In the genomic region with DNA sequence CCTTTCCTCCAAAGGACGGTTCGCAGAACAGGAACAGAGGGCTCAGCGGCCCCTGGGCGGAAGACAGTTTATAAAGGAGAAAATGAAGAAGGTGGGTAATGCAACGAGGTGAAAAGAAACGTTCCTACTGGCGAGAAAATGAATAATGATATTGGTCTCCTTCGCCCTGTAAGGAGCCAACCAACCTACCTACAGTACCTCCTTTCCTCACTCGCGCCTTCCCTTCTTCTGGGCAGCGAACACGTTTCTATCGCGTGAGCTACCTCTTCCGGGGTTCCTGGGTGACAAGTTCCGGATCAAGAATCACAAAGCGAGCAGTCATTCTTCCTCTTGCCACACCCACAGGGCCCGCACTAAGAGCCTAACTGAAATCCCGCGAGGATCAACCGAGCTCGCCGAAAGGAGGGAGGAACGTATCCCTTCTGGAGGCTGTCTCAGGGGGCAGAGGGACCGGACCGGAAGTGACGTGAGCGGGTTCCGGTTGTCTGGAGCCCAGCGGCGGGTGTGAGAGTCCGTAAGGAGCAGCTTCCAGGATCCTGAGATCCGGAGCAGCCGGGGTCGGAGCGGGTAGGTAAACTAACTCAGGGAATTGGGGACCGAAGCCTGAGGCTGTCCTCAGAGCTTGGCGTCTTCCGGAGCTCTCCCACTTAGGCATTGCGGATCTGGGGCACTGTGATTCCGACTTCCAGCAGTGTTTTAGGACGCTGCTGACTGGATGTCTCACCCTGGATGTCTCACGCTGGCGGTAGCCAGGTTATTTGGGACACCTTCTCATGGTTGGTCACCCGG, we compare ENCODE assay signal across 8 cellular contexts. TPM values are rescaled to one million over a fixed set of nuclear protein-coding genes. Genes with fewer than 3 reads are reported as not detected.
DNase-seq lines count a peak whose midpoint lies in the region; ATAC-seq, FAIRE-seq and TF ChIP-seq lines count a peak whose summit lies in the region.

Gene PTRH2 (minus strand): TSS at position 249 of the 789 bp plus-strand sequence. CDS start 9,452 bp downstream, outside the sequence.
Gene VMP1 (plus strand): TSS at position 473 of the 789 bp plus-strand sequence. CDS start 23,793 bp downstream, outside the sequence.

- H3K4me1 Mint-ChIP-seq in Calu3 (ENCODE audit: low read depth, unreplicated experiment) (peaks cover 24% of the 10 kb centered on the region), mesothelial cell of epicardium (peaks cover 25% of the 10 kb centered on the region)

- peak within 1 kb of the TSS; percentile 92 for H3K4me2 ChIP-seq in OCI-LY1 (ENCODE audit: low read length)

- H3K9ac ChIP-seq in HUES64 (ENCODE audit: low read depth, low read length), result peak within 1 kb of the TSS; percentile 96
- H3K9ac ChIP-seq in OCI-LY1 (ENCODE audit: low read length), result peak within 1 kb of the TSS; percentile 96

- H3K9me2 ChIP-seq in OCI-LY1 (ENCODE audit: low read depth, low read length), result no peaks in the 10 kb centered on the region

- peak within 1 kb of the TSS; percentile 9; the same call in 1 of the 2 replicates for H2AFZ ChIP-seq in OCI-LY1 (ENCODE audit: low read length)

- no peaks in the 10 kb centered on the region for H3K9me3 Mint-ChIP-seq in Calu3 (ENCODE audit: low read depth, unreplicated experiment)
- no peaks in the 10 kb centered on the region for H3K9me3 Mint-ChIP-seq in mesothelial cell of epicardium

- BruUV-seq in Calu3 (replicated peaks; lab: Mats Ljungman, UMichigan), result no TSS peak

- H3K36me3 ChIP-seq in HUES64 (ENCODE audit: insufficient read depth, low read length) (peaks cover 15% of the 10 kb centered on the region), OCI-LY1 (ENCODE audit: insufficient read depth, low read length) (peaks cover 23% of the 10 kb centered on the region)

- CTCF ChIA-PET in Calu3 (lab: Charles Lee), result no interaction called here

- peak within 1 kb of the TSS; percentile 84 for H3K4me3 ChIP-seq in HUES64 (ENCODE audit: low read length)
- peak within 1 kb of the TSS; percentile 89 for H3K4me3 ChIP-seq in OCI-LY1 (ENCODE audit: low read depth, low read length, poor library complexity, severe bottlenecking)

- H3K27ac Mint-ChIP-seq in Calu3 (ENCODE audit: unreplicated experiment), result peak within 1 kb of the TSS; percentile 99
- H3K27ac Mint-ChIP-seq in mesothelial cell of epicardium, result peak within 1 kb of the TSS; percentile 98

- H3K27me3 Mint-ChIP-seq in Calu3 (ENCODE audit: unreplicated experiment) (no peaks in the 10 kb centered on the region), mesothelial cell of epicardium (ENCODE audit: low read depth) (no peaks in the 10 kb centered on the region)

- under 1% methylated on average over 45 of the region's 45 CpGs for WGBS in HUES64

- FAIRE-seq in endometrium (lab: Jason Lieb, UNC), result peak; percentile 94

- H3K27me3 ChIP-seq in HUES64 (ENCODE audit: insufficient read depth, low read length) (no peaks in the 10 kb centered on the region), OCI-LY1 (ENCODE audit: insufficient read depth, low read length) (no peaks in the 10 kb centered on the region)

- TF ChIP-seq CTCF in Calu3 (IDR thresholded peaks at IDR 0.05; ENCODE audit: unreplicated experiment) (no peak), OCI-LY1 (IDR thresholded peaks at IDR 0.05; ENCODE audit: low read length) (no peak), mesothelial cell of epicardium (IDR thresholded peaks at IDR 0.05; ENCODE audit: unreplicated experiment) (no peak)

- DNase-seq in Calu3, result peak; percentile 93
- peak; percentile 83 for DNase-seq in activated CD8-positive, alpha-beta memory T cell treated with anti-CD3 and anti-CD28 coated beads, Interleukin-2, amount 50 U/mL, for 4 hours
- DNase-seq in mesothelial cell of epicardium (ENCODE audit: low spot score in 2 of 2, unreplicated experiment in 2 of 2), result peak; percentile 96 to 97
- peak; percentile 92 for DNase-seq in stimulated activated CD8-positive, alpha-beta memory T cell treated with anti-CD3 and anti-CD28 coated beads, Interleukin-15, amount 100 ng/mL, for 48 hours (ENCODE audit: low read depth in 2 of 2)

- H3K9me3 ChIP-seq in HUES64 (ENCODE audit: insufficient read depth, low read depth, low read length) (no peaks in the 10 kb centered on the region), OCI-LY1 (ENCODE audit: low read length) (no peaks in the 10 kb centered on the region)

- H3K36me3 Mint-ChIP-seq in Calu3 (ENCODE audit: insufficient read depth, unreplicated experiment) (peaks cover 68% of the 10 kb centered on the region), mesothelial cell of epicardium (peaks cover 6% of the 10 kb centered on the region)

- H3K4me3 Mint-ChIP-seq in Calu3 (ENCODE audit: low read depth, unreplicated experiment), result peak within 1 kb of the TSS; percentile 85
- peak within 1 kb of the TSS; percentile 95 for H3K4me3 Mint-ChIP-seq in mesothelial cell of epicardium

- peak; percentile 97 for ATAC-seq in GM21447 (IDR thresholded peaks at IDR 0.05; ENCODE audit: unreplicated experiment)

- intact Hi-C loops in Calu3 (cut with micrococcal nuclease; ENCODE audit: unreplicated experiment), result no loop called here

- 0 out of 2 replicates have a peak, but pooled peaks cover 3% of the 10 kb centered on the region for H4K20me1 ChIP-seq in OCI-LY1 (ENCODE audit: insufficient read depth, low read length)

- H3K79me2 ChIP-seq in OCI-LY1 (ENCODE audit: insufficient read depth, low read length), result peaks cover 86% of the 10 kb centered on the region

- no peaks in the 10 kb centered on the region for H3F3A ChIP-seq in OCI-LY1 (ENCODE audit: insufficient read depth, low read length)

- peak within 1 kb of the TSS; percentile 95 for H3K27ac ChIP-seq in HUES64 (ENCODE audit: low read depth, low read length)
- peak within 1 kb of the TSS; percentile 78 for H3K27ac ChIP-seq in OCI-LY1 (ENCODE audit: low read depth, low read length, poor library complexity, severe bottlenecking)

- H3K4me1 ChIP-seq in HUES64 (ENCODE audit: insufficient read depth, low read length), result peaks cover 17% of the 10 kb centered on the region
- peaks cover 34% of the 10 kb centered on the region for H3K4me1 ChIP-seq in OCI-LY1 (ENCODE audit: insufficient read depth, low read length, severe bottlenecking)

RNA-seq across cellular contexts. Expression of gene PTRH2, which starts in this region (rescaled TPM):
- total RNA-seq in Calu3 (2022) (29.8 and 32.3 TPM in 2 replicates), mesothelial cell of epicardium (22.5 to 24.7 TPM (median 24.4 TPM) in 3 replicates)
- 39.9 TPM for polyA plus RNA-seq in HUES64 (2013, experiment 1 of 2)
- 36.5 TPM for polyA plus RNA-seq in HUES64 (2013, experiment 2 of 2)

RNA-seq across cellular contexts. Expression of gene VMP1, which starts in this region (rescaled TPM):
- 306 and 315 TPM in 2 replicates for total RNA-seq in Calu3 (2022)
- 47.4 TPM for polyA plus RNA-seq in HUES64 (2013, experiment 1 of 2)
- 41.7 TPM for polyA plus RNA-seq in HUES64 (2013, experiment 2 of 2)
- 207 to 208 TPM (median 208 TPM) in 3 replicates for total RNA-seq in mesothelial cell of epicardium

Comparison
In these comparisons a context has a peak if more than half of its experiments do, and no peak if none do; other contexts are left out.
1. Peak in every context shown above with its lines: DNase-seq, ATAC-seq, H3K4me3 ChIP-seq and H3K27ac ChIP-seq.